Comparison of ENCODE assay signal across 1 cellular context in genomic region chr16:67499159-67499558, GRCh38.
TF ChIP-seq lines count a peak whose summit lies in the region.

No MANE protein-coding gene starts in this region.

TF ChIP-seq in HepG2, 621 proteins besides CTCF, POLR2A, EP300 and RAD21:
- no peak for TF ChIP-seq STAT5B (CRISPR knock-in tag; IDR thresholded peaks at IDR 0.05)
TF ChIP-seq in HepG2: peak in this region for 0.
